Comparison of ENCODE assay signal across 8 cellular contexts in the genomic region with DNA sequence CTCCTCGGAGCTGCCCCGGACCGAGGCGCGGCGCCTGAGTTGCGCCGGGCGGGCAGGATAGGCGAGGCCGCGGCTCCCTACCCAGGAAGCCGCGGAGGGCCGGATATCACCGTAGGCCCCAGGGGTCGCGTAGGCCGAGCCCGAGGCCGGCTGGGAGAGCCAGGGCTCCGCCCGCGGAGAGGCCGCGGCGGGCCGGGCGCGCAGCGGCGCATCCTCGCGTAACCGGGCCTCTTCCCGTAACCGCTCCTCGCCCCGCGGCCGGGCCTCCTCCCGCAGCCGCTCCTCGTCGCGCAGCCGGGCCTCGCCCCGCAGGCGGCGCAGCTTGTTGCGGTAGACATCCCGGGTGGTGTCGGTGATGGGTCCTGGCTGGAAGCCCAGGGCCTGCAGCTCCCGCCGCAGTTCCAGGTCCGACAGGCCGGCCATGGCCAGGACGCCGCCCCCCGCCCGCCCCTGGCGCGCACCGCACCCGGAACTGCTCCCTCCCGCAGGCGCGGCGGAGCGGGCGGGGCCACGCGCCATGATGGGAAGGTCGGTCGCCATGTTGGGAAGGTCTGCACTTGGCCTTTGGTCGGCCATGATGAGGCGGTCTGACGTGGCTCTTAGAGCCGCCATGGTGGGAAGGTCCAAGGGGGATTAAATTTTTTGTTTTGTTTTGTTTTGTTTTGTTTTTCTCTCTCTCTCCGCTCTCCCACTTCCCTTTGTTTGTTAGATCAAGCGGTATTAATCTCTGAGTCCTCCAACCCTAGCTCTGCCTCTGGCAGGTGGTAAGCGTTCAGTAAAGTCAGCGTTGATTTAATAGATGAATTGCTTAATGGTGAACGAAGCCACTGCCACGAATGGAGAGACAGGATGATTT. TPM values are rescaled to one million over a fixed set of nuclear protein-coding genes. Genes with fewer than 3 reads are reported as not detected.
DNase-seq lines count a peak whose midpoint lies in the region; ATAC-seq and TF ChIP-seq lines count a peak whose summit lies in the region.

A gene (minus strand): TSS at position 437 of the 856 bp plus-strand sequence. CDS start 14 bp downstream, at position 423.

- CTCF ChIA-PET in A673 (lab: Charles Lee), result no interaction called here

- TF ChIP-seq CTCF in A673 (conservative IDR thresholded peaks at IDR 0.05; ENCODE audit: low read depth, low read length), result no peak
- peak; percentile 2; the same call in 1 of the 2 replicates for TF ChIP-seq CTCF in VCaP (conservative IDR thresholded peaks at IDR 0.05)

- intact Hi-C loops in A673 (cut with micrococcal nuclease; ENCODE audit: unreplicated experiment), result no loop called here

- DNase-seq in A673 (ENCODE audit: low spot score) (peak; percentile 94), NCI-H2196 treated with DMSO at 0.1 percent for 48 hours (lab: John Stamatoyannopoulos, UW; ENCODE audit: unreplicated experiment) (peak; percentile 82), T47D (ENCODE audit: low read depth in 1 of 2, low spot score in 1 of 2) (peak; percentile 90 to 95)

- ATAC-seq in GM18868 (IDR thresholded peaks at IDR 0.05; ENCODE audit: unreplicated experiment), result peak; percentile 90
- peak; percentile 77 for ATAC-seq in HG03103 (IDR thresholded peaks at IDR 0.05; ENCODE audit: low read depth, unreplicated experiment)

- H3K27ac ChIP-seq in A673 (ENCODE audit: low read depth, low read length, poor library complexity, severe bottlenecking), result peak within 1 kb of the TSS; percentile 92
- peak within 1 kb of the TSS; percentile 99 for H3K27ac ChIP-seq in VCaP
- peak within 1 kb of the TSS; percentile 84 for H3K27ac ChIP-seq in iPS-20b (ENCODE audit: low read length)
- peak within 1 kb of the TSS; percentile 94 to 100 (median 98) for H3K27ac ChIP-seq in skin epidermis

- H3K9ac ChIP-seq in iPS-20b (ENCODE audit: low read depth, low read length), result peak within 1 kb of the TSS; percentile 68; the same call in 1 of the 2 replicates

- no TSS peak for BruUV-seq in A673 (replicated peaks; lab: Mats Ljungman, UMichigan)

- in situ Hi-C loops in T47D (cut with HindIII; ENCODE audit: low pct_unique_long_range_greater_than_20kb, low sequenced_read_pairs), result no loop called here

- peaks cover 18% of the 10 kb centered on the region for H3K4me1 ChIP-seq in A673 (ENCODE audit: insufficient read depth, low read length, poor library complexity, severe bottlenecking)
- H3K4me1 ChIP-seq in iPS-20b (ENCODE audit: insufficient read depth, low read length), result peaks cover 62% of the 10 kb centered on the region

- peaks cover 12% of the 10 kb centered on the region for H3K36me3 ChIP-seq in A673 (ENCODE audit: insufficient read depth, low read length, poor library complexity, severe bottlenecking)
- peaks cover 21% of the 10 kb centered on the region for H3K36me3 ChIP-seq in iPS-20b (ENCODE audit: insufficient read depth, low read depth, low read length)

- H3K27me3 ChIP-seq in A673 (replicated peaks; ENCODE audit: insufficient read depth, low read depth, low read length, poor library complexity) (no peaks in the 10 kb centered on the region), iPS-20b (ENCODE audit: insufficient read depth, low read length) (no peaks in the 10 kb centered on the region)

- no peaks in the 10 kb centered on the region for H3K9me3 ChIP-seq in A673 (ENCODE audit: low read depth, low read length, poor library complexity, severe bottlenecking)
- H3K9me3 ChIP-seq in iPS-20b (ENCODE audit: insufficient read depth, low read depth, low read length), result no peaks in the 10 kb centered on the region

- POLR2A ChIA-PET in A673 (lab: Charles Lee; ENCODE audit: low non-redundant PET), result no interaction called here

- H3K4me3 ChIP-seq in A673 (ENCODE audit: low read depth, low read length, poor library complexity, severe bottlenecking) (peak within 1 kb of the TSS; percentile 82), iPS-20b (ENCODE audit: low read length) (peak within 1 kb of the TSS; percentile 75), skin epidermis (peak within 1 kb of the TSS; percentile 55 to 97 (median 79))

RNA-seq across cellular contexts. Expression of the gene that starts here (rescaled TPM):
- total RNA-seq in A673 (2021), result 75.8 and 76.0 TPM in 2 replicates

Comparison
In these comparisons a context has a peak if more than half of its experiments do, and no peak if none do; other contexts are left out.
1. Peak in every context shown above with its lines: DNase-seq, ATAC-seq, H3K4me3 ChIP-seq and H3K27ac ChIP-seq.